1 cellular context compared by ENCODE assay signal in the genomic region with DNA sequence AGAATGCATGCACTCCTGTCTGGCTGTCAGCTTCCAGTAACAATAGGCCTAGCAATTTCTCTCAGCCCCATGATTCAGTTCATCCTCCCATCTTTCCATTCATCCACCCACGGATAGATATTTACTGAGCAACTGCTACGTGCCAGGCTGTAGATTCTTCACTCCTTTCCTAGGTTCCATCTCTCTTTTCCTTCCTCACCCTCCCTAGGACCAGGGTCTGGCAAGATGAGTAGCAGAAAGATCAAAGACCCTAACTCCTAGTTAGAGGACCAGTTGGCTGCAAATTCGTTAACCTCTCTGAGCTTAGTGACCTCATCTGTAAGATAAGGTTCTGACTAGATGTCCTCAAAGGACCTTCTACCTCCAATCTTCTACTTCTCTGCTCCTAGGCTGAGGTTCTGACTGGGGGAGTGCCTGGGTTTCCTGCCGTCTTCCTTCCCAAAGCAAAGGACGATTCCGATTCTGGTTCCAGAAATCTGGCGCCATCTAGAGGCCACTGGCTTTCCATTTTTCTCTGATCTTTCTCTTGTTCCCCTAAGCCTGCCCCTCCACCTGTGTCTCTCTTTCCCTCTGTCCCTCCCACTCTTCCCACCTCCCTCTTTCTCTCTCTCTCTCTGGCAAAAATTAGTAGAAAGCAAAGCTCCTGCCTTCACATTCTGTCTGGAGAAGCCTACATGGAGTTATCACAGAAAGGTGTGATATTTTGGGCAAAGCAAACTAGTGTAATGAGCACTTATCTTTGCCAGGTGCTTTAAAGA.
TF ChIP-seq lines count a peak whose summit lies in the region.

No MANE protein-coding gene starts in this region.

TF ChIP-seq in IMR-90, 13 proteins besides CTCF, POLR2A, EP300 and RAD21:
- no peak for TF ChIP-seq BHLHE40 (IDR thresholded peaks at IDR 0.05; ENCODE audit: low read depth, low read length)
- peak; percentile 91 for TF ChIP-seq SMC3 (IDR thresholded peaks at IDR 0.05; ENCODE audit: low read depth, low read length)
